ENCODE assay signal across 1 cellular context in genomic region chr10:98030093-98030821, GRCh38.
TF ChIP-seq lines count a peak whose summit lies in the region.

A gene with protein sequence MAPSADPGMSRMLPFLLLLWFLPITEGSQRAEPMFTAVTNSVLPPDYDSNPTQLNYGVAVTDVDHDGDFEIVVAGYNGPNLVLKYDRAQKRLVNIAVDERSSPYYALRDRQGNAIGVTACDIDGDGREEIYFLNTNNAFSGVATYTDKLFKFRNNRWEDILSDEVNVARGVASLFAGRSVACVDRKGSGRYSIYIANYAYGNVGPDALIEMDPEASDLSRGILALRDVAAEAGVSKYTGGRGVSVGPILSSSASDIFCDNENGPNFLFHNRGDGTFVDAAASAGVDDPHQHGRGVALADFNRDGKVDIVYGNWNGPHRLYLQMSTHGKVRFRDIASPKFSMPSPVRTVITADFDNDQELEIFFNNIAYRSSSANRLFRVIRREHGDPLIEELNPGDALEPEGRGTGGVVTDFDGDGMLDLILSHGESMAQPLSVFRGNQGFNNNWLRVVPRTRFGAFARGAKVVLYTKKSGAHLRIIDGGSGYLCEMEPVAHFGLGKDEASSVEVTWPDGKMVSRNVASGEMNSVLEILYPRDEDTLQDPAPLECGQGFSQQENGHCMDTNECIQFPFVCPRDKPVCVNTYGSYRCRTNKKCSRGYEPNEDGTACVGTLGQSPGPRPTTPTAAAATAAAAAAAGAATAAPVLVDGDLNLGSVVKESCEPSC (minus strand): TSS chr10:98030621. CDS start chr10:98030472, 149 bp downstream.

TF ChIP-seq in HepG2, 621 proteins besides CTCF, POLR2A, EP300 and RAD21 (continued from another document):
- TF ChIP-seq THYN1 (CRISPR knock-in tag; IDR thresholded peaks at IDR 0.05; ENCODE audit: borderline replicate concordance, low read depth) (no peak), BRCA1 (CRISPR knock-in tag; IDR thresholded peaks at IDR 0.05) (no peak), ATF2 (CRISPR knock-in tag; IDR thresholded peaks at IDR 0.05) (no peak), ZZZ3 (CRISPR knock-in tag; IDR thresholded peaks at IDR 0.05; ENCODE audit: borderline replicate concordance) (no peak), KLF9 (CRISPR knock-in tag; IDR thresholded peaks at IDR 0.05; ENCODE audit: low read depth) (no peak), HDAC6 (IDR thresholded peaks at IDR 0.05; ENCODE audit: low read depth, low read length) (no peak), IRF2 (CRISPR knock-in tag; IDR thresholded peaks at IDR 0.05) (no peak), PBX3 (CRISPR knock-in tag; IDR thresholded peaks at IDR 0.05; ENCODE audit: borderline replicate concordance) (no peak), ZNF224 (CRISPR knock-in tag; IDR thresholded peaks at IDR 0.05) (no peak), ONECUT2 (CRISPR knock-in tag; IDR thresholded peaks at IDR 0.05) (no peak)
